Comparison of ENCODE assay signal across 17 cellular contexts in genomic region chr4:41865981-41866798, GRCh38.
DNase-seq lines count a peak whose midpoint lies in the region; ATAC-seq and TF ChIP-seq lines count a peak whose summit lies in the region.
"Had no signal": no experiment of that assay in that cellular context is flagged by ENCODE, and none has a peak within 500 bp of the region (broad histone marks: within the 10 kb centered on the region; RNA-seq: fewer than 3 reads in every experiment).

No MANE protein-coding gene starts in this region.

- H2AK5ac ChIP-seq in neuronal stem cell (ENCODE audit: low read depth, low read length), result peak overlapping the region; percentile 90

- H3K27me3 ChIP-seq in CD4-positive, CD25-positive, alpha-beta regulatory T cell (ENCODE audit: control insufficient read depth, insufficient read depth, low read length), result peaks cover 38% of the 10 kb centered on the region
- H3K27me3 ChIP-seq in HUES64 (ENCODE audit: insufficient read depth, low read length) (peaks cover 98% of the 10 kb centered on the region), neuronal stem cell (ENCODE audit: control insufficient read depth in 3 of 3, insufficient read depth in 3 of 3, low read depth in 1 of 3, low read length in 3 of 3) (peaks cover 24 to 96% (median 51%) of the 10 kb centered on the region in 3 experiments)

- no peak overlapping the region for H4K91ac ChIP-seq in neuronal stem cell (ENCODE audit: low read depth, low read length, poor library complexity)

- no peak for DNase-seq in CD4-positive, CD25-positive, alpha-beta regulatory T cell
- DNase-seq in glutamatergic neuron (no peak), neuronal stem cell (ENCODE audit: low spot score) (no peak), HFFc6 (no peak), germinal center (ENCODE audit: low spot score) (no peak), GF-D8 (lab: John Stamatoyannopoulos, UW) (no peak)
- DNase-seq: activated CD4-positive, alpha-beta T cell treated with anti-CD3 and anti-CD28 coated beads, Interleukin-2, amount 50 U/mL, for 48 hours; activated T-cell treated with anti-CD3 and anti-CD28 coated beads, Interleukin-2, amount 50 U/mL, for 48 hours; DMS 273 treated with DMSO at 0.1 percent for 48 hours; foreskin fibroblast; natural killer cell; NCI-H1930; stimulated activated CD4-positive, alpha-beta T cell treated with anti-CD3 and anti-CD28 coated beads, Interleukin-2, amount 100 ng/mL, for 24 hours had no signal

- H3K9me3 ChIP-seq in CD4-positive, CD25-positive, alpha-beta regulatory T cell (ENCODE audit: control insufficient read depth in 2 of 2, low read length in 2 of 2), result no peaks in the 10 kb centered on the region
- H3K9me3 ChIP-seq in HUES64 (ENCODE audit: insufficient read depth, low read depth, low read length), result no peaks in the 10 kb centered on the region
- peaks cover 0 to 10% of the 10 kb centered on the region in 2 donors for H3K9me3 ChIP-seq in neuronal stem cell (replicated peaks in 1 of 2; ENCODE audit: control insufficient read depth in 2 of 2, insufficient read depth in 1 of 2, low read depth in 1 of 2, low read length in 2 of 2)

- H2BK5ac ChIP-seq in neuronal stem cell (ENCODE audit: low read length), result no peak overlapping the region

- no peak for ATAC-seq in CD4-positive, CD25-positive, alpha-beta regulatory T cell (ENCODE audit: low read depth in 2 of 2)
- ATAC-seq: natural killer cell, Panc1 had no signal

- no peak overlapping the region for H3K14ac ChIP-seq in neuronal stem cell (ENCODE audit: low read length)

- no peak for TF ChIP-seq CTCF in glutamatergic neuron (IDR thresholded peaks at IDR 0.05; ENCODE audit: partially characterized antibody, unreplicated experiment)
- TF ChIP-seq CTCF in HFFc6 (IDR thresholded peaks at IDR 0.05), result no peak

- H3K4me3 Mint-ChIP-seq in CD4-positive, CD25-positive, alpha-beta regulatory T cell, result peak overlapping the region in 3 of 4 donors; percentile 8 to 68 (median 29)
- H3K4me3 Mint-ChIP-seq in glutamatergic neuron (ENCODE audit: unreplicated experiment), result peak overlapping the region; percentile 84
- no peak overlapping the region for H3K4me3 Mint-ChIP-seq in HFFc6
- H3K4me3 Mint-ChIP-seq: natural killer cell had no signal

- H3K36me3 Mint-ChIP-seq in CD4-positive, CD25-positive, alpha-beta regulatory T cell, result no peaks in the 10 kb centered on the region
- H3K36me3 Mint-ChIP-seq in glutamatergic neuron (ENCODE audit: unreplicated experiment) (no peaks in the 10 kb centered on the region), HFFc6 (ENCODE audit: low read depth) (no peaks in the 10 kb centered on the region)
- H3K36me3 Mint-ChIP-seq: natural killer cell had no signal

- peaks cover 0 to 27% (median 2%) of the 10 kb centered on the region in 4 donors for H3K4me1 Mint-ChIP-seq in CD4-positive, CD25-positive, alpha-beta regulatory T cell
- peaks cover 34% of the 10 kb centered on the region for H3K4me1 Mint-ChIP-seq in glutamatergic neuron (ENCODE audit: low read depth, unreplicated experiment)
- H3K4me1 Mint-ChIP-seq in HFFc6 (ENCODE audit: low read depth), result no peaks in the 10 kb centered on the region
- H3K4me1 Mint-ChIP-seq: natural killer cell had no signal

- no peak overlapping the region for H4K8ac ChIP-seq in neuronal stem cell (ENCODE audit: low read depth, low read length)

- H3K9me3 Mint-ChIP-seq in CD4-positive, CD25-positive, alpha-beta regulatory T cell, result peaks cover 0 to 5% (median 0%) of the 10 kb centered on the region in 7 donors
- H3K9me3 Mint-ChIP-seq in glutamatergic neuron (ENCODE audit: unreplicated experiment) (peaks cover 21% of the 10 kb centered on the region), HFFc6 (no peaks in the 10 kb centered on the region)
- H3K9me3 Mint-ChIP-seq: natural killer cell had no signal

- peak overlapping the region; percentile 58 for H2AFZ ChIP-seq in neuronal stem cell (ENCODE audit: low read length)

- H2BK12ac ChIP-seq in neuronal stem cell (ENCODE audit: low read length), result no peak overlapping the region

- peak overlapping the region; percentile 70 for H3K18ac ChIP-seq in neuronal stem cell (ENCODE audit: low read length)

- H3K4ac ChIP-seq in neuronal stem cell (ENCODE audit: low read length), result no peak overlapping the region

- peak overlapping the region; percentile 34 for H3K4me2 ChIP-seq in neuronal stem cell (ENCODE audit: insufficient read depth, low read length, poor library complexity, severe bottlenecking)

- H3K79me1 ChIP-seq in neuronal stem cell (ENCODE audit: low read depth, low read length), result no peaks in the 10 kb centered on the region

- no peak overlapping the region for H3K4me3 ChIP-seq in CD4-positive, CD25-positive, alpha-beta regulatory T cell (ENCODE audit: low read depth, low read length)
- peak overlapping the region; percentile 32 for H3K4me3 ChIP-seq in HUES64 (ENCODE audit: low read length)
- no peak overlapping the region for H3K4me3 ChIP-seq in neuronal stem cell (ENCODE audit: low read length in 2 of 2)
- H3K4me3 ChIP-seq: lung, SK-N-MC had no signal

- H3K4me1 ChIP-seq in CD4-positive, CD25-positive, alpha-beta regulatory T cell (ENCODE audit: control insufficient read depth, insufficient read depth, low read length, poor library complexity, severe bottlenecking), result no peaks in the 10 kb centered on the region
- H3K4me1 ChIP-seq in HUES64 (ENCODE audit: insufficient read depth, low read length), result peaks cover 28% of the 10 kb centered on the region
- H3K4me1 ChIP-seq in neuronal stem cell (ENCODE audit: control insufficient read depth in 2 of 2, insufficient read depth in 1 of 2, low read depth in 1 of 2, low read length in 2 of 2), result peaks cover 8 to 15% of the 10 kb centered on the region in 2 donors

- no peak overlapping the region for H3K27ac ChIP-seq in CD4-positive, CD25-positive, alpha-beta regulatory T cell (ENCODE audit: insufficient read depth, low read length, poor library complexity, severe bottlenecking)
- no peak overlapping the region for H3K27ac ChIP-seq in HUES64 (ENCODE audit: low read depth, low read length)
- H3K27ac ChIP-seq in neuronal stem cell (replicated peaks; ENCODE audit: low read length), result no peak overlapping the region
- H3K27ac ChIP-seq: SK-N-MC had no signal

- no peaks in the 10 kb centered on the region for H3K36me3 ChIP-seq in CD4-positive, CD25-positive, alpha-beta regulatory T cell (ENCODE audit: control insufficient read depth, insufficient read depth, low read length)
- H3K36me3 ChIP-seq in HUES64 (ENCODE audit: insufficient read depth, low read length), result no peaks in the 10 kb centered on the region
- H3K36me3 ChIP-seq in neuronal stem cell (replicated peaks in 1 of 2; ENCODE audit: control insufficient read depth in 2 of 2, insufficient read depth in 2 of 2, low read length in 2 of 2), result no peaks in the 10 kb centered on the region

- 1% methylated on average over 41 of the region's 42 CpGs for WGBS in HUES64
- WGBS in neuronal stem cell (ENCODE audit: extremely low coverage in 2 of 2, insufficient read length in 2 of 2, insufficient replicate concordance in 1 of 2), 2 donors, result no CpG with 5 or more reads among the region's 42 CpGs

- no peak overlapping the region for H3K27ac Mint-ChIP-seq in CD4-positive, CD25-positive, alpha-beta regulatory T cell
- H3K27ac Mint-ChIP-seq in glutamatergic neuron (ENCODE audit: unreplicated experiment) (peak overlapping the region; percentile 64), HFFc6 (no peak overlapping the region)
- H3K27ac Mint-ChIP-seq: natural killer cell had no signal

- H3K9ac ChIP-seq in HUES64 (ENCODE audit: low read depth, low read length), result no peak overlapping the region
- H3K9ac ChIP-seq in neuronal stem cell (ENCODE audit: low read depth, low read length, poor library complexity), result no peak overlapping the region

- H2BK120ac ChIP-seq in neuronal stem cell (ENCODE audit: low read depth, low read length), result no peak overlapping the region

- H2BK15ac ChIP-seq in neuronal stem cell (ENCODE audit: low read length), result no peak overlapping the region

- H3K23ac ChIP-seq in neuronal stem cell (ENCODE audit: low read depth, low read length, poor library complexity), result peak overlapping the region; percentile 86

- peaks cover 87% of the 10 kb centered on the region for H3K27me3 Mint-ChIP-seq in CD4-positive, CD25-positive, alpha-beta regulatory T cell
- peaks cover 25% of the 10 kb centered on the region for H3K27me3 Mint-ChIP-seq in glutamatergic neuron (ENCODE audit: unreplicated experiment)
- peaks cover 45% of the 10 kb centered on the region for H3K27me3 Mint-ChIP-seq in HFFc6 (ENCODE audit: insufficient read depth)
